In the genomic region with DNA sequence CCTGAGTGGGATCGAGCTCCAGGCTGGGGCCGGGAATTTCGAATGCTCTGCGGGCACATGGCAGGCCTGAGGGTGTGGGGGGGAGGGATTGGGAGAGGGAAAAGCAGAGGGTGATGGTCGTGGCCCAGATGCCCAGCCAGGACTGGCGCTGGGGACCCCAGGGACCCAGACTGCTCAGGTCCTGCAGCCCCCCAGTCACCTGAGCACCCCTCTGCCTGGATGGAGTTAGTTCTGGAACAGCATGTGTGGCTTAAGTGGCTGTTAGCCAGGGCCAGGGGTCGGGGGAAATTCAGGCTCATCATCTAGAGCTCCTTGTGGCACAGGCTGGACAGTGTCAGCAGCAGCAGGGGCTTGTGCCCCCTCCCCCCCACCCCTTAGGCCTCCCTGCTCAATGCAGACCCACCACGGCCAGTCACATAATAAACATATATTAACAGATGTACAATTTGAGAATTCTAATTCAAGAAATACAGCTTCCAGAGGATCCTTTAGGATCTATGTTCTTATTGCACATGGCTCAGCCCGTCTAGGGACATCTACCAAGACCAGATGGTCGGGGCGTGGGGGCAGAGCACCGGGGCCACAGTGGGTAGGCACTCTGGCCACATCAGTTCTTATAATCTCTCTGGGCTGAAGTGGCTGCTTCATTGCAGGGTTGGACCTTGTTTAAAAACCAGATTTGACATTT, we compare ENCODE assay signal across 9 cellular contexts. TPM values are rescaled to one million over a fixed set of nuclear protein-coding genes. Genes with fewer than 3 reads are reported as not detected.
DNase-seq lines count a peak whose midpoint lies in the region; ATAC-seq, FAIRE-seq and TF ChIP-seq lines count a peak whose summit lies in the region.
"Had no signal": no experiment of that assay in that cellular context is flagged by ENCODE, and none has a peak within 500 bp of the region (broad histone marks: within the 10 kb centered on the region; RNA-seq: fewer than 3 reads in every experiment).

No MANE protein-coding gene starts in this region.

- POLR2A ChIA-PET in CD4-positive, alpha-beta T cell (lab: Charles Lee): interaction anchor here (0.6 to 5.8 kb wide), 16 partner anchors 12 to 263 kb away, joined by 3 to 84 read pairs (median 6); a partner anchor contains a TSS
- POLR2A ChIA-PET in OCI-LY7 (lab: Charles Lee): interaction anchor here (0.6 to 5.4 kb wide), 18 partner anchors 12 to 466 kb away, joined by 3 to 91 read pairs (median 4); a partner anchor contains a TSS

- DNase-seq in CD4-positive, alpha-beta T cell: no peak
- DNase-seq in OCI-LY7 (ENCODE audit: low spot score) (peak; percentile 19), dorsolateral prefrontal cortex (no peak), AG08396 (ENCODE audit: low spot score) (no peak), HTR-8/SVneo (ENCODE audit: insufficient read length, low spot score) (no peak)

- H3K27ac ChIP-seq in CD4-positive, alpha-beta T cell (ENCODE audit: low read depth, low read length): peak overlapping the region; percentile 71
- H3K27ac ChIP-seq in OCI-LY7 (ENCODE audit: low read depth, low read length, poor library complexity, severe bottlenecking) (peak overlapping the region; percentile 80), dorsolateral prefrontal cortex (peak overlapping the region; percentile 76 to 99 (median 95)), neutrophil (peak overlapping the region; percentile 81)

- H3K27ac Mint-ChIP-seq in CD4-positive, alpha-beta T cell: peak overlapping the region; percentile 94

- peak overlapping the region; percentile 79 for H3K4me2 ChIP-seq in OCI-LY7 (ENCODE audit: low read length)

- H3K9me3 ChIP-seq in CD4-positive, alpha-beta T cell (ENCODE audit: control insufficient read depth, low read length): no peaks in the 10 kb centered on the region
- H3K9me3 ChIP-seq in OCI-LY7 (ENCODE audit: low read length) (no peaks in the 10 kb centered on the region), neutrophil (no peaks in the 10 kb centered on the region)
- H3K9me3 ChIP-seq: mucosa of descending colon had no signal

- H3K4me1 Mint-ChIP-seq in CD4-positive, alpha-beta T cell (ENCODE audit: low read depth): peaks cover 95% of the 10 kb centered on the region

- H3K36me3 Mint-ChIP-seq in CD4-positive, alpha-beta T cell (ENCODE audit: low read depth): peaks cover 12% of the 10 kb centered on the region

- FAIRE-seq in HTR-8/SVneo (lab: Jason Lieb, UNC): no peak

- no peaks in the 10 kb centered on the region for H3K27me3 ChIP-seq in CD4-positive, alpha-beta T cell (ENCODE audit: control insufficient read depth, insufficient read depth, low read length)
- H3K27me3 ChIP-seq in dorsolateral prefrontal cortex (no peaks in the 10 kb centered on the region), neutrophil (no peaks in the 10 kb centered on the region)

- TF ChIP-seq CTCF in CD4-positive, alpha-beta T cell (IDR thresholded peaks at IDR 0.05): no peak
- TF ChIP-seq CTCF in OCI-LY7 (conservative IDR thresholded peaks at IDR 0.05; ENCODE audit: low read length) (no peak), dorsolateral prefrontal cortex (IDR thresholded peaks at IDR 0.05 in 54 of 56, conservative IDR thresholded peaks at IDR 0.05 in 2 of 56; ENCODE audit: low read depth in 1 of 56, partially characterized antibody in 56 of 56) (no peak), neutrophil (IDR thresholded peaks at IDR 0.05) (no peak)

- H3K79me2 ChIP-seq in OCI-LY7 (ENCODE audit: insufficient read depth, low read depth, low read length): no peaks in the 10 kb centered on the region

- no peak overlapping the region for H2AFZ ChIP-seq in OCI-LY7 (ENCODE audit: low read length)

- H3K27me3 Mint-ChIP-seq in CD4-positive, alpha-beta T cell: no peaks in the 10 kb centered on the region

- no peaks in the 10 kb centered on the region for H3K9me3 Mint-ChIP-seq in CD4-positive, alpha-beta T cell

- H4K20me1 ChIP-seq in OCI-LY7 (ENCODE audit: insufficient read depth, low read length): no peaks in the 10 kb centered on the region

- H3K4me1 ChIP-seq in OCI-LY7 (ENCODE audit: insufficient read depth, low read length, poor library complexity, severe bottlenecking) (peaks cover 83% of the 10 kb centered on the region), neutrophil (ENCODE audit: control insufficient read depth in 1 of 2, insufficient read depth in 1 of 2, low read depth in 1 of 2, low read length in 1 of 2) (peaks cover 92 to 94% of the 10 kb centered on the region in 2 experiments)

- H3K36me3 ChIP-seq in OCI-LY7 (ENCODE audit: insufficient read depth, low read length) (peaks cover 33% of the 10 kb centered on the region; the same call in 1 of the 2 replicates), neutrophil (peaks cover 36% of the 10 kb centered on the region)

- BruUV-seq in OCI-LY7 (replicated peaks; lab: Mats Ljungman, UMichigan): TSS peak; percentile 94

- ATAC-seq in CD4-positive, alpha-beta T cell (ENCODE audit: poor library complexity): no peak
- ATAC-seq in activated CD4-positive, CD25-positive, alpha-beta regulatory T cell treated with anti-CD3 and anti-CD28 coated beads, Interleukin-2, amount 50 U/mL, for 24 hours: no peak
- no peak for ATAC-seq in GM18498 (IDR thresholded peaks at IDR 0.05; ENCODE audit: unreplicated experiment)

- intact Hi-C loops in CD4-positive, alpha-beta T cell (cut with DNase I, micrococcal nuclease): loop anchor here (1.0 to 10.0 kb wide), 2 partner anchors 59 to 1018 kb away; a partner anchor contains a TSS
- intact Hi-C loops in OCI-LY7 (cut with micrococcal nuclease; ENCODE audit: unreplicated experiment): loop anchor here (1.0 to 5.0 kb wide), 2 partner anchors 84 to 435 kb away; no protein-coding TSS in a partner anchor
- intact Hi-C loops in dorsolateral prefrontal cortex (cut with DNase I): loop anchor here (5.0 to 10.0 kb wide), 3 partner anchors 75 to 1018 kb away; a partner anchor contains a TSS

- H3K9me2 ChIP-seq in OCI-LY7 (ENCODE audit: insufficient read depth, low read length): no peaks in the 10 kb centered on the region

- H3K4me3 ChIP-seq in OCI-LY7 (ENCODE audit: low read depth, low read length, poor library complexity, severe bottlenecking) (peak overlapping the region; percentile 50), dorsolateral prefrontal cortex (peak overlapping the region in 19 of 59 donors; percentile 0 to 39 (median 21)), neutrophil (ENCODE audit: low read depth in 1 of 2, low read length in 1 of 2) (peak overlapping the region in 1 of 2 experiments; percentile 25)
- H3K4me3 ChIP-seq: mucosa of descending colon had no signal

- CTCF ChIA-PET in CD4-positive, alpha-beta T cell (lab: Charles Lee): interaction anchor here (0.7 to 5.9 kb wide), 9 partner anchors 12 to 242 kb away, joined by 3 to 54 read pairs (median 5); a partner anchor contains a TSS
- CTCF ChIA-PET in OCI-LY7 (lab: Charles Lee; ENCODE audit: unreplicated experiment): interaction anchor here (0.5 to 1.8 kb wide), 7 partner anchors 11 to 913 kb away, joined by 3 to 7 read pairs (median 5); no protein-coding TSS in a partner anchor

- peak overlapping the region; percentile 48 for H3K4me3 Mint-ChIP-seq in CD4-positive, alpha-beta T cell

RNA-seq across cellular contexts. Expression of a gene that starts 22.2 kb away (rescaled TPM):
- 10 to 100 TPM; 25.2 to 27.0 TPM for total RNA-seq in CD4-positive, alpha-beta T cell
- 22.8 and 27.4 TPM in 2 replicates for total RNA-seq in OCI-LY7 (2014; rRNA removed; shearing (Covaris generic))
- total RNA-seq in OCI-LY7 (2022) (26.5 and 28.3 TPM in 2 replicates), dorsolateral prefrontal cortex (10 to 100 TPM; 25.5 to 44.3 (median 34.1) TPM)

RNA-seq across cellular contexts. Expression of a gene that starts 58.8 kb away (rescaled TPM):
- 100 to 1,000 TPM; 427 to 436 TPM for total RNA-seq in CD4-positive, alpha-beta T cell
- 102 and 105 TPM in 2 replicates for total RNA-seq in OCI-LY7 (2014; rRNA removed; shearing (Covaris generic))
- 32.8 and 91.8 TPM in 2 replicates for total RNA-seq in OCI-LY7 (2022)
- 100 to 1,000 TPM in 73 of 120 experiments, 10 to 100 TPM in 47; 33.5 to 407 (median 111) TPM for total RNA-seq in dorsolateral prefrontal cortex
